In genomic region chr9:82781965-82782392, GRCh38 we compare ENCODE assay signal across 18 cellular contexts.
DNase-seq lines count a peak whose midpoint lies in the region; TF ChIP-seq lines count a peak whose summit lies in the region.
"Had no signal": no experiment of that assay in that cellular context is flagged by ENCODE, and none has a peak within 500 bp of the region (broad histone marks: within the 10 kb centered on the region; RNA-seq: fewer than 3 reads in every experiment).

No MANE protein-coding gene starts in this region.

- 29 to 54% methylated on average over 3 of the region's 3 CpGs for WGBS in testis, 2 donors

- no peaks in the 10 kb centered on the region for H3K27me3 ChIP-seq in colonic mucosa
- H3K27me3 ChIP-seq in testis: no peaks in the 10 kb centered on the region
- no peaks in the 10 kb centered on the region for H3K27me3 ChIP-seq in brain microvascular endothelial cell (replicated peaks)
- no peaks in the 10 kb centered on the region for H3K27me3 ChIP-seq in tibial artery
- H3K27me3 ChIP-seq: right lobe of liver had no signal

- H3K4me1 ChIP-seq in colonic mucosa: no peaks in the 10 kb centered on the region
- H3K4me1 ChIP-seq in testis: no peaks in the 10 kb centered on the region
- H3K4me1 ChIP-seq in tibial artery: no peaks in the 10 kb centered on the region
- H3K4me1 ChIP-seq: right lobe of liver had no signal

- peak overlapping the region; percentile 34 for H3K27ac ChIP-seq in colonic mucosa
- no peak overlapping the region for H3K27ac ChIP-seq in testis
- H3K27ac ChIP-seq in brain microvascular endothelial cell: no peak overlapping the region
- H3K27ac ChIP-seq in tibial artery: no peak overlapping the region
- H3K27ac ChIP-seq: right lobe of liver had no signal

- H3K36me3 ChIP-seq in colonic mucosa: no peaks in the 10 kb centered on the region
- H3K36me3 ChIP-seq in testis (ENCODE audit: low read depth, missing control alignments): no peaks in the 10 kb centered on the region
- H3K36me3 ChIP-seq in brain microvascular endothelial cell (replicated peaks): no peaks in the 10 kb centered on the region
- H3K36me3 ChIP-seq in tibial artery: no peaks in the 10 kb centered on the region
- H3K36me3 ChIP-seq: right lobe of liver had no signal

- intact Hi-C loops in colonic mucosa (cut with DNase I): no loop called here
- intact Hi-C loops in testis (cut with DNase I; ENCODE audit: low total_unique reads): no loop called here
- intact Hi-C loops in tibial artery (cut with DNase I; ENCODE audit: low total_unique reads): loop anchor here (5.0 kb wide), 1 partner anchor 330 kb away; no protein-coding TSS in a partner anchor

- H3K4me3 ChIP-seq in colonic mucosa (no peak overlapping the region), testis (no peak overlapping the region), brain microvascular endothelial cell (ENCODE audit: low read depth, low read length) (no peak overlapping the region), tibial artery (no peak overlapping the region)
- H3K4me3 ChIP-seq: right lobe of liver had no signal

- H3K9ac ChIP-seq in colonic mucosa (ENCODE audit: low read depth in 2 of 2, low read length in 2 of 2): no peak overlapping the region

- no peak for TF ChIP-seq CTCF in colonic mucosa (IDR thresholded peaks at IDR 0.05)
- no peak for TF ChIP-seq CTCF in testis (IDR thresholded peaks at IDR 0.05)
- no peak for TF ChIP-seq CTCF in brain microvascular endothelial cell (IDR thresholded peaks at IDR 0.05; ENCODE audit: low read depth, low read length, missing control alignments)
- TF ChIP-seq CTCF in tibial artery (IDR thresholded peaks at IDR 0.05): no peak

- in situ Hi-C loops in brain microvascular endothelial cell (cut with HindIII; ENCODE audit: low pct_ligation_motif_present, low sequenced_read_pairs): no loop called here

- DNase-seq in NCI-H82 (lab: John Stamatoyannopoulos, UW) (peak; percentile 28), NCI-H82 treated with DMSO at 0.1 percent for 48 hours (lab: John Stamatoyannopoulos, UW; ENCODE audit: unreplicated experiment) (no peak), NCI-H2227 treated with DMSO at 0.1 percent for 48 hours (lab: John Stamatoyannopoulos, UW) (peak; percentile 61), colonic mucosa (no peak), testis (peak; percentile 17), brain microvascular endothelial cell (no peak), tibial artery (no peak), D341Med (ENCODE audit: low spot score) (no peak)
- DNase-seq: 8988T; activated CD8-positive, alpha-beta memory T cell treated with anti-CD3 and anti-CD28 coated beads, Interleukin-2, amount 10 ng/mL, durations not matched to agents 7 days and 5 days; caudate nucleus; DMS153; left ventricle myocardium superior; NCI-H510A; right lobe of liver; stimulated activated naive CD4-positive, alpha-beta T cell treated with Interleukin-2 at 50 U/mL for 16 hours; T-helper 9 cell; trophoblast cell had no signal

- no peak for TF ChIP-seq POLR2A in testis (IDR thresholded peaks at IDR 0.05)

- no peaks in the 10 kb centered on the region for H3K9me3 ChIP-seq in colonic mucosa
- H3K9me3 ChIP-seq in testis: no peaks in the 10 kb centered on the region
- no peaks in the 10 kb centered on the region for H3K9me3 ChIP-seq in tibial artery
- H3K9me3 ChIP-seq: right lobe of liver had no signal

Comparison
In these comparisons a context has a peak if more than half of its experiments do, and no peak if none do; other contexts are left out.
1. DNase-seq: peak in NCI-H82 (single experiment), NCI-H2227 treated with DMSO at 0.1 percent for 48 hours (single experiment) and testis (single experiment); none in NCI-H82 treated with DMSO at 0.1 percent for 48 hours (single experiment), colonic mucosa (single experiment), brain microvascular endothelial cell (single experiment), tibial artery (0 of 2) and D341Med (single experiment).